ENCODE assay signal across 9 cellular contexts in the genomic region with DNA sequence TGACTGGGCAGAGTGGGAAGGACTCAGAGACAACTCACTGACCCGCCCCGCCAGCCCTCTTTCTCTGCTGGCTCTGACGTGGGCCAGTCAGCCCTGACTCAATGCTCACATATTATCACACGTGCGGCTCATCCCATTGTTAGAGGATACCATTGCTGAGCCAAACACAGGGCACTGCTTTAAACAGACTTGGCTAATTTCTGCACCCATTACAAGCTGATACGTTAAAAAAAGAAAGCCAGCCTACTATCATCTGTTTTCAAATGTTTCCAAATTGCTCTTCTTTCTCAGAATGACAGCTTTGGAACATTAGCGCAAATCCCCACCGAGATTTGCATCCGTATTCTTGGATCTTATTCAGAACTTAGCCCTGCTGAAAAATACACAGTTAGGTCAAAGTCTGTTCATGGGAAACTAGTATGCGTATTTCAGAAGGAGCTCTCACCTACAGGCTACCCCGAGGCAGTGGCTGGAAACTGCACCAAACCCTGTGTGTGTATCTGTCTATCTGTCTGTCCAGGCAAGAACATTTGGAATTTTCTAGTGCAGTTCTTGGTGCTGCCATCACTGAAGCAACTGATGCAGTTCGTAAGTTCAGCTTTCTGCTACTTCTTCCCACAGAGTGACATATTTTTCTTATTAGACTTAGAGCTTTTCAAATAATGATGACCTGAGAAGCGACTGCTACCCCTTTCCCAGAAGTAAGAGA. TPM values are rescaled to one million over a fixed set of nuclear protein-coding genes. Genes with fewer than 3 reads are reported as not detected.
DNase-seq lines count a peak whose midpoint lies in the region; ATAC-seq and TF ChIP-seq lines count a peak whose summit lies in the region.
"Had no signal": no experiment of that assay in that cellular context is flagged by ENCODE, and none has a peak within 500 bp of the region (broad histone marks: within the 10 kb centered on the region; RNA-seq: fewer than 3 reads in every experiment).

No MANE protein-coding gene starts in this region.

- no peak for ATAC-seq in activated CD8-positive, alpha-beta T cell treated with anti-CD3 and anti-CD28 coated beads for 36 hours
- ATAC-seq in GM21576 (IDR thresholded peaks at IDR 0.05; ENCODE audit: unreplicated experiment): no peak

- CTCF ChIA-PET in activated CD8-positive, alpha-beta T cell treated with anti-CD3 and anti-CD28 coated beads for 36 hours (lab: Charles Lee): no interaction called here

- H3K27me3 ChIP-seq in parathyroid adenoma (ENCODE audit: control insufficient read depth, insufficient read depth, low read length): no peaks in the 10 kb centered on the region

- peak; percentile 92 for DNase-seq in EH (ENCODE audit: low read depth)
- DNase-seq in astrocyte of the hippocampus (ENCODE audit: low read depth, low spot score): peak; percentile 64
- DNase-seq in glomerular visceral epithelial cell (ENCODE audit: extremely low spot score): peak; percentile 60
- no peak for DNase-seq in activated CD8-positive, alpha-beta T cell treated with anti-CD3 and anti-CD28 coated beads for 36 hours
- no peak for DNase-seq in GM19238 (ENCODE audit: insufficient read length, low spot score)
- DNase-seq in NCI-H524 treated with DMSO at 0.1 percent for 48 hours (lab: John Stamatoyannopoulos, UW): no peak
- DNase-seq: CD4-positive, alpha-beta T cell had no signal

- peaks cover 25% of the 10 kb centered on the region for H3K4me1 ChIP-seq in parathyroid adenoma

- H3K36me3 ChIP-seq in parathyroid adenoma (ENCODE audit: control insufficient read depth, insufficient read depth, low read length): no peaks in the 10 kb centered on the region

- H3K9me3 Mint-ChIP-seq in activated CD8-positive, alpha-beta T cell treated with anti-CD3 and anti-CD28 coated beads for 36 hours: peaks cover under 1% of the 10 kb centered on the region
- H3K9me3 Mint-ChIP-seq: CD4-positive, alpha-beta T cell had no signal

- H3K36me3 Mint-ChIP-seq in activated CD8-positive, alpha-beta T cell treated with anti-CD3 and anti-CD28 coated beads for 36 hours (ENCODE audit: low read depth): no peaks in the 10 kb centered on the region

- H3K4me3 Mint-ChIP-seq in activated CD8-positive, alpha-beta T cell treated with anti-CD3 and anti-CD28 coated beads for 36 hours: no peak overlapping the region
- H3K4me3 Mint-ChIP-seq: CD4-positive, alpha-beta T cell had no signal

- TF ChIP-seq CTCF in parathyroid adenoma (IDR thresholded peaks at IDR 0.05): no peak
- no peak for TF ChIP-seq CTCF in activated CD8-positive, alpha-beta T cell treated with anti-CD3 and anti-CD28 coated beads for 36 hours (IDR thresholded peaks at IDR 0.05)

- intact Hi-C loops in activated CD8-positive, alpha-beta T cell treated with anti-CD3 and anti-CD28 coated beads for 36 hours (cut with micrococcal nuclease): no loop called here

- H3K27ac Mint-ChIP-seq in activated CD8-positive, alpha-beta T cell treated with anti-CD3 and anti-CD28 coated beads for 36 hours: no peak overlapping the region
- H3K27ac Mint-ChIP-seq: CD4-positive, alpha-beta T cell had no signal

- H3K4me2 ChIP-seq in parathyroid adenoma (ENCODE audit: low read length): no peak overlapping the region

- H3K9ac ChIP-seq in parathyroid adenoma: no peak overlapping the region

- peaks cover 13% of the 10 kb centered on the region for H3K27me3 Mint-ChIP-seq in activated CD8-positive, alpha-beta T cell treated with anti-CD3 and anti-CD28 coated beads for 36 hours
- H3K27me3 Mint-ChIP-seq: CD4-positive, alpha-beta T cell had no signal

- peaks cover 43% of the 10 kb centered on the region for H3K79me2 ChIP-seq in parathyroid adenoma

- H3K9me3 ChIP-seq in parathyroid adenoma (ENCODE audit: control insufficient read depth, low read length): no peaks in the 10 kb centered on the region

- H3K27ac ChIP-seq in parathyroid adenoma: peak overlapping the region; percentile 27

- no peak overlapping the region for H2AFZ ChIP-seq in parathyroid adenoma

- POLR2A ChIA-PET in activated CD8-positive, alpha-beta T cell treated with anti-CD3 and anti-CD28 coated beads for 36 hours (lab: Charles Lee): no interaction called here

- H3K4me1 Mint-ChIP-seq in activated CD8-positive, alpha-beta T cell treated with anti-CD3 and anti-CD28 coated beads for 36 hours (ENCODE audit: low read depth): peaks cover 8% of the 10 kb centered on the region

- no peak overlapping the region for H3K4me3 ChIP-seq in parathyroid adenoma (ENCODE audit: low read depth, low read length)

RNA-seq across cellular contexts. Expression of gene RAMACL, which starts 32.8 kb away (rescaled TPM):
- under 1 TPM in 1 of 2 experiments, not detected in 1; 0.45 TPM for total RNA-seq in activated CD8-positive, alpha-beta T cell treated with anti-CD3 and anti-CD28 coated beads for 36 hours

Comparison
In these comparisons a context has a peak if more than half of its experiments do, and no peak if none do; other contexts are left out.
1. DNase-seq: peak in EH (single experiment), astrocyte of the hippocampus (single experiment) and glomerular visceral epithelial cell (single experiment); none in activated CD8-positive, alpha-beta T cell treated with anti-CD3 and anti-CD28 coated beads for 36 hours (single experiment), GM19238 (single experiment) and NCI-H524 treated with DMSO at 0.1 percent for 48 hours (single experiment).